In the genomic region with DNA sequence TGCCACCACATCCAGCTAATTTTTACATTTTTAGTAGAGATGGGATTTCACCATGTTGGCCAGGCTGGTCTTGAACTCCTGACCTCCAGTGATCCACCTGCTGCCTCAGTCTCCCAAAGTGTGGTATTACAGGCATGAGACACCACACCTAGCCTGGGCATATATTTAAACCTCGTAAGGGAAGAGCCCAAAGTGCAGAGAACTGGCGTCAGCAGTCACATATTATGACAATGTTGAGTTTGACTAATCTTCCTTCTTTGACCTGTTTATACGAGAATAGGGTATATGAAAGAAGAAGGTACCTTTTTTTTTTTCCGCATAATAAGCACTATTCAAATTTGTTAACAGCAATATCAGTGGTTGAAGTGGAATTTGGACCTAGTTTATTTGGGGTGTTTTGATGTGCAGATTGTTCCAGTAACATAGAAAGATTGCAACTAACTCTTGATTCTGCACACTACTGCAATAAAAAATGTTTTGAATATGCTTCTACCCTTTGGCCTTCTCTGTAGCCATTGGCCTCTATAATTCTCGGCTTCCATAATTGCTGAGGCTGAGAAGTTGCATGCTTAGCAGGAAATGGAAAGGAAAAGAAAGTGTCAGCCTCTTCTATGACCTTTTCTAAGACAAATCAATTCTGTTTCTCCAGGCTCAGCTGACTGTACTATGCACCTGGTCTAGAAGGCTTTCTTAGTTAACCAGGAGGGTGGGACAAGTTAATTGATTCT, we compare ENCODE assay signal across 21 cellular contexts.
"Had no signal": no experiment of that assay in that cellular context is flagged by ENCODE, and none has a peak within 500 bp of the region (broad histone marks: within the 10 kb centered on the region; RNA-seq: fewer than 3 reads in every experiment).

No MANE protein-coding gene starts in this region.

- H3K4me3 ChIP-seq: dorsolateral prefrontal cortex, left ventricle myocardium inferior, lower lobe of right lung, pancreas, testis, tibial artery, upper lobe of right lung, uterus had no signal

- H3K9me3 ChIP-seq: pancreas, testis, upper lobe of right lung, uterus had no signal

- H3K27ac ChIP-seq: dorsolateral prefrontal cortex, left ventricle myocardium inferior, lower lobe of right lung, neutrophil, pancreas, testis, tibial artery, upper lobe of right lung, uterus had no signal

- H3K36me3 ChIP-seq: left ventricle myocardium inferior, lower lobe of right lung, neutrophil, pancreas, tibial artery, upper lobe of right lung, uterus had no signal

- FAIRE-seq: frontal cortex, kidney, pancreas had no signal

- ATAC-seq: lower lobe of right lung; natural killer cell treated with Interleukin-12 subunit alpha and Interleukin-12 subunit beta and Interleukin-15 and Interleukin-18, amount 100 ng/mL, for 72 hours; pancreas; sciatic nerve; stimulated activated memory B cell treated with anti-CD40 and anti-IgM and Interleukin-4, amounts not matched to agents 10 μg/mL and 1 μg/mL and 100 μg/mL, for 72 hours; stimulated activated naive CD8-positive, alpha-beta T cell treated with anti-CD3 and anti-CD28 coated beads, Interleukin-15, Interleukin-2, amounts not matched to agents 100 U/mL and 50 U/mL, for 24 hours; upper lobe of right lung had no signal

- H3K4me1 ChIP-seq: left ventricle myocardium inferior, lower lobe of right lung, pancreas, testis, tibial artery, upper lobe of right lung, uterus had no signal

- DNase-seq: cerebellar nuclear complex; dorsolateral prefrontal cortex; effector CD4-positive, alpha-beta T cell; kidney; left ventricle myocardium inferior; lower lobe of right lung; naive B cell; pancreas; stimulated activated CD4-positive, alpha-beta T cell treated with anti-CD3 and anti-CD28 coated beads, Interleukin-2, amount 100 ng/mL, for 24 hours; stimulated activated CD4-positive, alpha-beta T cell treated with anti-CD3 and anti-CD28 coated beads, Interleukin-4, amount 100 ng/mL, for 4 hours; stimulated activated naive CD8-positive, alpha-beta T cell treated with anti-CD3 and anti-CD28 coated beads, Interleukin-15, Interleukin-2, amounts not matched to agents 100 U/mL and 50 U/mL, for 24 hours; substantia nigra; testis; tibial artery; upper lobe of right lung; uterus had no signal

- H3K27me3 ChIP-seq: dorsolateral prefrontal cortex, neutrophil, pancreas, testis, tibial artery, upper lobe of right lung, uterus had no signal
